ENCODE assay signal across 1 cellular context in the genomic region with DNA sequence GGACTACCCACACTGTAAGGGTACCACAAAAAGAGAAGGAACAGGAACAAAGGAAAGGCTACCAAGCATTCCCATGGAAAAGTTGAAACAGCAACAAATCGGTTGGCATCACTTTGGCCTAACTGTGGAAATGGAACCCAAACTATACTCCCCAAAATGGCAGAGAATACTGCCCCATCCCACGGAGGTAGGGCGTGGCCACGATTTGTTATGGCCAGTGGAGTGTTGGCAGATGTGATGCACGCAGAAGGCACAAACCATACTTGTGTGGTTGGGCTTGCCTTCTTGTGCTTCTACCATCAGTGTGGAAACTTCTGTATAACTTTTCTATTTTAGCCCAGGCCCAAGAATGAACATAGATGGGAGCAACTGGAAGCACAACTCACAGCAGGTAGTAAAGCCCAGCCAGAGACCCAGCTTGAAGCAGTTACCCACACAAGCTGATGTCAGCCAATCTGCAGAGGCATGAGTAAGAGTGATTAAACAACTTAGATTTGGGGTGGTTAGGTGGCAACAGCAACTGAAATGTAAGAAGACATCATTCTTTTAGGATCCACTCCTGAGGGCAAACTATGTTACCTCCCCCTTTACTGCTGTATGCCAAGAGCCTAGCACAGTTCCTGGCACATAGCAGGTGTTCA.
TF ChIP-seq lines count a peak whose summit lies in the region.

No MANE protein-coding gene starts in this region.

TF ChIP-seq in GM12878, 131 proteins besides CTCF, POLR2A, EP300 and RAD21:
- TF ChIP-seq, protein P1, sequence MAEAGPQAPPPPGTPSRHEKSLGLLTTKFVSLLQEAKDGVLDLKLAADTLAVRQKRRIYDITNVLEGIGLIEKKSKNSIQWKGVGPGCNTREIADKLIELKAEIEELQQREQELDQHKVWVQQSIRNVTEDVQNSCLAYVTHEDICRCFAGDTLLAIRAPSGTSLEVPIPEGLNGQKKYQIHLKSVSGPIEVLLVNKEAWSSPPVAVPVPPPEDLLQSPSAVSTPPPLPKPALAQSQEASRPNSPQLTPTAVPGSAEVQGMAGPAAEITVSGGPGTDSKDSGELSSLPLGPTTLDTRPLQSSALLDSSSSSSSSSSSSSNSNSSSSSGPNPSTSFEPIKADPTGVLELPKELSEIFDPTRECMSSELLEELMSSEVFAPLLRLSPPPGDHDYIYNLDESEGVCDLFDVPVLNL (IDR thresholded peaks at IDR 0.05; ENCODE audit: low read depth, low read length): no peak
- TF ChIP-seq, protein P2, sequence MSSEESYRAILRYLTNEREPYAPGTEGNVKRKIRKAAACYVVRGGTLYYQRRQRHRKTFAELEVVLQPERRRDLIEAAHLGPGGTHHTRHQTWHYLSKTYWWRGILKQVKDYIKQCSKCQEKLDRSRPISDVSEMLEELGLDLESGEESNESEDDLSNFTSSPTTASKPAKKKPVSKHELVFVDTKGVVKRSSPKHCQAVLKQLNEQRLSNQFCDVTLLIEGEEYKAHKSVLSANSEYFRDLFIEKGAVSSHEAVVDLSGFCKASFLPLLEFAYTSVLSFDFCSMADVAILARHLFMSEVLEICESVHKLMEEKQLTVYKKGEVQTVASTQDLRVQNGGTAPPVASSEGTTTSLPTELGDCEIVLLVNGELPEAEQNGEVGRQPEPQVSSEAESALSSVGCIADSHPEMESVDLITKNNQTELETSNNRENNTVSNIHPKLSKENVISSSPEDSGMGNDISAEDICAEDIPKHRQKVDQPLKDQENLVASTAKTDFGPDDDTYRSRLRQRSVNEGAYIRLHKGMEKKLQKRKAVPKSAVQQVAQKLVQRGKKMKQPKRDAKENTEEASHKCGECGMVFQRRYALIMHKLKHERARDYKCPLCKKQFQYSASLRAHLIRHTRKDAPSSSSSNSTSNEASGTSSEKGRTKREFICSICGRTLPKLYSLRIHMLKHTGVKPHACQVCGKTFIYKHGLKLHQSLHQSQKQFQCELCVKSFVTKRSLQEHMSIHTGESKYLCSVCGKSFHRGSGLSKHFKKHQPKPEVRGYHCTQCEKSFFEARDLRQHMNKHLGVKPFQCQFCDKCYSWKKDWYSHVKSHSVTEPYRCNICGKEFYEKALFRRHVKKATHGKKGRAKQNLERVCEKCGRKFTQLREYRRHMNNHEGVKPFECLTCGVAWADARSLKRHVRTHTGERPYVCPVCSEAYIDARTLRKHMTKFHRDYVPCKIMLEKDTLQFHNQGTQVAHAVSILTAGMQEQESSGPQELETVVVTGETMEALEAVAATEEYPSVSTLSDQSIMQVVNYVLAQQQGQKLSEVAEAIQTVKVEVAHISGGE (CRISPR knock-in tag; IDR thresholded peaks at IDR 0.05): no peak
- TF ChIP-seq NR2C1 (IDR thresholded peaks at IDR 0.05) (no peak), WRNIP1 (IDR thresholded peaks at IDR 0.05; ENCODE audit: borderline replicate concordance, low read depth, low read length) (no peak), ZZZ3 (IDR thresholded peaks at IDR 0.05; ENCODE audit: control insufficient read depth, insufficient read length, low read depth) (no peak), ZNF217 (IDR thresholded peaks at IDR 0.05) (no peak), KDM1A (IDR thresholded peaks at IDR 0.05; ENCODE audit: borderline replicate concordance) (no peak), SP1 (IDR thresholded peaks at IDR 0.05; ENCODE audit: low read depth, low read length) (no peak), ZNF384 (IDR thresholded peaks at IDR 0.05; ENCODE audit: borderline replicate concordance, low read depth, low read length) (no peak)
- TF ChIP-seq, protein P3, sequence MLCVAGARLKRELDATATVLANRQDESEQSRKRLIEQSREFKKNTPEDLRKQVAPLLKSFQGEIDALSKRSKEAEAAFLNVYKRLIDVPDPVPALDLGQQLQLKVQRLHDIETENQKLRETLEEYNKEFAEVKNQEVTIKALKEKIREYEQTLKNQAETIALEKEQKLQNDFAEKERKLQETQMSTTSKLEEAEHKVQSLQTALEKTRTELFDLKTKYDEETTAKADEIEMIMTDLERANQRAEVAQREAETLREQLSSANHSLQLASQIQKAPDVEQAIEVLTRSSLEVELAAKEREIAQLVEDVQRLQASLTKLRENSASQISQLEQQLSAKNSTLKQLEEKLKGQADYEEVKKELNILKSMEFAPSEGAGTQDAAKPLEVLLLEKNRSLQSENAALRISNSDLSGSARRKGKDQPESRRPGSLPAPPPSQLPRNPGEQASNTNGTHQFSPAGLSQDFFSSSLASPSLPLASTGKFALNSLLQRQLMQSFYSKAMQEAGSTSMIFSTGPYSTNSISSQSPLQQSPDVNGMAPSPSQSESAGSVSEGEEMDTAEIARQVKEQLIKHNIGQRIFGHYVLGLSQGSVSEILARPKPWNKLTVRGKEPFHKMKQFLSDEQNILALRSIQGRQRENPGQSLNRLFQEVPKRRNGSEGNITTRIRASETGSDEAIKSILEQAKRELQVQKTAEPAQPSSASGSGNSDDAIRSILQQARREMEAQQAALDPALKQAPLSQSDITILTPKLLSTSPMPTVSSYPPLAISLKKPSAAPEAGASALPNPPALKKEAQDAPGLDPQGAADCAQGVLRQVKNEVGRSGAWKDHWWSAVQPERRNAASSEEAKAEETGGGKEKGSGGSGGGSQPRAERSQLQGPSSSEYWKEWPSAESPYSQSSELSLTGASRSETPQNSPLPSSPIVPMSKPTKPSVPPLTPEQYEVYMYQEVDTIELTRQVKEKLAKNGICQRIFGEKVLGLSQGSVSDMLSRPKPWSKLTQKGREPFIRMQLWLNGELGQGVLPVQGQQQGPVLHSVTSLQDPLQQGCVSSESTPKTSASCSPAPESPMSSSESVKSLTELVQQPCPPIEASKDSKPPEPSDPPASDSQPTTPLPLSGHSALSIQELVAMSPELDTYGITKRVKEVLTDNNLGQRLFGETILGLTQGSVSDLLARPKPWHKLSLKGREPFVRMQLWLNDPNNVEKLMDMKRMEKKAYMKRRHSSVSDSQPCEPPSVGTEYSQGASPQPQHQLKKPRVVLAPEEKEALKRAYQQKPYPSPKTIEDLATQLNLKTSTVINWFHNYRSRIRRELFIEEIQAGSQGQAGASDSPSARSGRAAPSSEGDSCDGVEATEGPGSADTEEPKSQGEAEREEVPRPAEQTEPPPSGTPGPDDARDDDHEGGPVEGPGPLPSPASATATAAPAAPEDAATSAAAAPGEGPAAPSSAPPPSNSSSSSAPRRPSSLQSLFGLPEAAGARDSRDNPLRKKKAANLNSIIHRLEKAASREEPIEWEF (IDR thresholded peaks at IDR 0.05; ENCODE audit: insufficient replicate concordance, low read depth, low read length): no peak
